In genomic region chr12:55965941-55966407, GRCh38 we compare ENCODE assay signal across 8 cellular contexts. TPM values are rescaled to one million over a fixed set of nuclear protein-coding genes. Genes with fewer than 3 reads are reported as not detected.
DNase-seq lines count a peak whose midpoint lies in the region; ATAC-seq, FAIRE-seq and TF ChIP-seq lines count a peak whose summit lies in the region.

TSS of gene PMEL (minus strand) at chr12:55966042. CDS start at chr12:55966011, 31 bp downstream.

- WGBS in body of pancreas, 2 donors: 11% methylated on average over 4 of the region's 4 CpGs
- WGBS in thymus: 42% methylated on average over 4 of the region's 4 CpGs

- peaks cover 29% of the 10 kb centered on the region for H3K36me3 ChIP-seq in BLaER1
- H3K36me3 ChIP-seq in HUES6 (ENCODE audit: control insufficient read depth, insufficient read depth, low read length): peaks cover 30% of the 10 kb centered on the region
- H3K36me3 ChIP-seq in body of pancreas (replicated peaks in 1 of 2; ENCODE audit: insufficient read depth in 1 of 2, low read depth in 2 of 2): no peaks in the 10 kb centered on the region
- H3K36me3 ChIP-seq in kidney (ENCODE audit: control insufficient read depth in 1 of 2, insufficient read depth in 2 of 2, low read length in 2 of 2): no peaks in the 10 kb centered on the region
- H3K36me3 ChIP-seq in thymus (ENCODE audit: control insufficient read depth, insufficient read depth): peaks cover 4% of the 10 kb centered on the region

- intact Hi-C loops in body of pancreas (cut with DNase I) (no loop called here), kidney (cut with DNase I) (no loop called here)

- H3K4me2 ChIP-seq in BLaER1: peak within 1 kb of the TSS; percentile 98

- H4K20me1 ChIP-seq in BLaER1: no peaks in the 10 kb centered on the region

- H3K27me3 ChIP-seq in BLaER1 (no peaks in the 10 kb centered on the region), HUES6 (ENCODE audit: control insufficient read depth, insufficient read depth, low read length) (no peaks in the 10 kb centered on the region), body of pancreas (no peaks in the 10 kb centered on the region), thymus (ENCODE audit: control insufficient read depth, insufficient read depth) (no peaks in the 10 kb centered on the region)

- peak within 1 kb of the TSS; percentile 73 for H3K27ac ChIP-seq in BLaER1
- peak within 1 kb of the TSS; percentile 74; the same call in 1 of the 2 replicates for H3K27ac ChIP-seq in HUES6 (ENCODE audit: low read depth, low read length)
- H3K27ac ChIP-seq in body of pancreas: peak within 1 kb of the TSS; percentile 57 to 90 (median 82)
- H3K27ac ChIP-seq in kidney (ENCODE audit: low read depth in 2 of 2, low read length in 2 of 2): peak within 1 kb of the TSS; percentile 29 to 70
- peak within 1 kb of the TSS; percentile 59 for H3K27ac ChIP-seq in thymus (ENCODE audit: low read depth)

- no peak for DNase-seq in body of pancreas
- DNase-seq in kidney: no peak
- DNase-seq in H54 (ENCODE audit: insufficient read length, low spot score): no peak

- H3K9me3 ChIP-seq in BLaER1 (no peaks in the 10 kb centered on the region), HUES6 (ENCODE audit: control insufficient read depth, insufficient read depth, low read depth, low read length) (no peaks in the 10 kb centered on the region), body of pancreas (no peaks in the 10 kb centered on the region), kidney (ENCODE audit: control insufficient read depth in 1 of 2, low read length in 2 of 2) (no peaks in the 10 kb centered on the region), thymus (ENCODE audit: control insufficient read depth) (no peaks in the 10 kb centered on the region)

- H3K4me1 ChIP-seq in BLaER1: peaks cover 39% of the 10 kb centered on the region
- H3K4me1 ChIP-seq in HUES6 (ENCODE audit: control insufficient read depth, insufficient read depth, low read length): peaks cover 18% of the 10 kb centered on the region
- peaks cover 19% of the 10 kb centered on the region for H3K4me1 ChIP-seq in body of pancreas
- H3K4me1 ChIP-seq in kidney (ENCODE audit: control insufficient read depth in 1 of 2, insufficient read depth in 1 of 2, low read depth in 1 of 2, low read length in 2 of 2): peaks cover 5 to 12% of the 10 kb centered on the region in 2 donors
- peaks cover 18% of the 10 kb centered on the region for H3K4me1 ChIP-seq in thymus (ENCODE audit: control insufficient read depth, insufficient read depth, low read length)

- H3K4me3 ChIP-seq in BLaER1 (peak within 1 kb of the TSS; percentile 78), HUES6 (ENCODE audit: low read depth, low read length) (peak within 1 kb of the TSS; percentile 94), body of pancreas (peak within 1 kb of the TSS; percentile 59 to 78), kidney (ENCODE audit: low read length in 2 of 2) (peak within 1 kb of the TSS; percentile 75 to 87), thymus (ENCODE audit: low read length) (peak within 1 kb of the TSS; percentile 84)

- H3K9ac ChIP-seq in BLaER1 (peak within 1 kb of the TSS; percentile 90), HUES6 (ENCODE audit: low read length) (peak within 1 kb of the TSS; percentile 88), kidney (ENCODE audit: low read length in 2 of 2) (peak within 1 kb of the TSS; percentile 66 to 87)

- no peak for TF ChIP-seq CTCF in body of pancreas (IDR thresholded peaks at IDR 0.05)
- no peak for TF ChIP-seq CTCF in kidney (IDR thresholded peaks at IDR 0.05; ENCODE audit: borderline replicate concordance, extremely low read depth, insufficient read depth)

- no peak for ATAC-seq in body of pancreas
- no peak for ATAC-seq in HG02973 (IDR thresholded peaks at IDR 0.05; ENCODE audit: unreplicated experiment)
- ATAC-seq in GM18858 (IDR thresholded peaks at IDR 0.05; ENCODE audit: unreplicated experiment): no peak

- TF ChIP-seq POLR2A in body of pancreas (IDR thresholded peaks at IDR 0.05) (no peak), H54 (IDR thresholded peaks at IDR 0.05; ENCODE audit: low read depth, low read length) (no peak)

- FAIRE-seq in kidney (lab: Jason Lieb, UNC) (no peak), H54 (lab: Jason Lieb, UNC) (no peak)

RNA-seq across cellular contexts. Expression of gene PMEL, which starts in this region (rescaled TPM):
- 1 to 10 TPM; 1.6 to 2.6 TPM for total RNA-seq in body of pancreas
- 1.7 TPM for total RNA-seq in kidney
- polyA plus RNA-seq in kidney (ENCODE audit: insufficient read depth, low read depth, low replicate concordance): 3.5 TPM
- polyA plus RNA-seq in thymus: 0.94 TPM
